ENCODE assay signal across 23 cellular contexts in genomic region chr1:228848406-228848805, GRCh38.
DNase-seq lines count a peak whose midpoint lies in the region; ATAC-seq, FAIRE-seq and TF ChIP-seq lines count a peak whose summit lies in the region.
"Had no signal": no experiment of that assay in that cellular context is flagged by ENCODE, and none has a peak within 500 bp of the region (broad histone marks: within the 10 kb centered on the region; RNA-seq: fewer than 3 reads in every experiment).

No MANE protein-coding gene starts in this region.

- 72% methylated on average over 2 of the region's 2 CpGs; no CpG with 5 or more reads in 1 of the 2 experiments for WGBS in H1 (ENCODE audit: extremely low coverage in 1 of 2, insufficient coverage in 1 of 2, insufficient read length in 1 of 2, insufficient replicate concordance in 2 of 2, low coverage in 1 of 2, low lambda C conversion rate in 2 of 2, missing lambda C conversion rate in 1 of 2), 2 experiments

- no peak overlapping the region for H3K27ac ChIP-seq in CD8-positive, alpha-beta T cell (ENCODE audit: low read depth, low read length)
- no peak overlapping the region for H3K27ac ChIP-seq in H1 (ENCODE audit: low read depth, low read length)
- H3K27ac ChIP-seq: heart right ventricle, parathyroid adenoma had no signal

- no peak for TF ChIP-seq RAD21 in H1 (IDR thresholded peaks at IDR 0.05 in 1 of 2, conservative IDR thresholded peaks at IDR 0.05 in 1 of 2; ENCODE audit: low read depth in 2 of 2, low read length in 2 of 2)

- H3K4me3 ChIP-seq in CD8-positive, alpha-beta T cell (ENCODE audit: low read depth, low read length), result no peak overlapping the region
- no peak overlapping the region for H3K4me3 ChIP-seq in H1 (ENCODE audit: extremely low read depth in 1 of 4, insufficient read depth in 2 of 4, low read depth in 3 of 4, low read length in 4 of 4)
- H3K4me3 ChIP-seq: heart right ventricle had no signal

- H4K20me1 ChIP-seq in H1 (replicated peaks in 1 of 2; ENCODE audit: control insufficient read depth in 1 of 2, insufficient read depth in 2 of 2, low read length in 2 of 2), result no peaks in the 10 kb centered on the region

- no peak overlapping the region for H3K4me2 ChIP-seq in H1 (ENCODE audit: insufficient read depth in 1 of 2, low read depth in 2 of 2, low read length in 2 of 2)
- H3K4me2 ChIP-seq: SK-N-SH had no signal

- no peaks in the 10 kb centered on the region for H3K36me3 Mint-ChIP-seq in CD8-positive, alpha-beta T cell
- H3K36me3 Mint-ChIP-seq: natural killer cell treated with Interleukin-12 subunit alpha and Interleukin-12 subunit beta and Interleukin-15 and Interleukin-18, amount 100 ng/mL, for 72 hours had no signal

- H2BK5ac ChIP-seq in H1 (ENCODE audit: low read depth, low read length), result peak overlapping the region; percentile 66; the same call in 1 of the 2 replicates

- no peaks in the 10 kb centered on the region for H3K79me1 ChIP-seq in H1 (ENCODE audit: low read depth, low read length)

- H3K27me3 ChIP-seq in CD8-positive, alpha-beta T cell (ENCODE audit: insufficient read depth, low read length), result no peaks in the 10 kb centered on the region
- H3K27me3 ChIP-seq in H1 (replicated peaks in 1 of 4; ENCODE audit: control insufficient read depth in 3 of 4, extremely low read depth in 1 of 4, insufficient read depth in 3 of 4, low read length in 3 of 4), result no peaks in the 10 kb centered on the region
- H3K27me3 ChIP-seq: heart right ventricle had no signal

- POLR2A ChIA-PET in CD8-positive, alpha-beta T cell (lab: Charles Lee), result interaction anchor here (0.6 kb wide), 1 partner anchor 39 kb away, joined by 3 read pairs; no protein-coding TSS in a partner anchor
- POLR2A ChIA-PET in H1 (lab: Charles Lee; ENCODE audit: partially characterized antibody), result no interaction called here

- no peaks in the 10 kb centered on the region for H3K79me2 ChIP-seq in H1 (ENCODE audit: control insufficient read depth in 1 of 2, insufficient read depth in 2 of 2, low read length in 2 of 2)
- H3K79me2 ChIP-seq: parathyroid adenoma had no signal

- TF ChIP-seq EP300 in H1 (IDR thresholded peaks at IDR 0.05; ENCODE audit: borderline replicate concordance in 1 of 2, low read depth in 2 of 2, low read length in 2 of 2), result no peak

- H3K14ac ChIP-seq in H1 (ENCODE audit: insufficient read length), result no peak overlapping the region

- no peak for TF ChIP-seq POLR2A in H1 (IDR thresholded peaks at IDR 0.05; ENCODE audit: control extremely low read depth in 1 of 2, low read depth in 2 of 2, low read length in 2 of 2)

- H3K27me3 Mint-ChIP-seq in CD8-positive, alpha-beta T cell (ENCODE audit: low read depth), result no peaks in the 10 kb centered on the region
- H3K27me3 Mint-ChIP-seq: activated CD8-positive, alpha-beta T cell treated with anti-CD3 and anti-CD28 coated beads for 36 hours; central memory CD8-positive, alpha-beta T cell had no signal

- no peak for FAIRE-seq in H1 (lab: Jason Lieb, UNC)

- no peak overlapping the region for H3K56ac ChIP-seq in H1 (replicated peaks; ENCODE audit: insufficient read length, low read depth, low read length)

- H3K27ac Mint-ChIP-seq in CD8-positive, alpha-beta T cell, result peak overlapping the region; percentile 11
- H3K27ac Mint-ChIP-seq: activated CD8-positive, alpha-beta T cell treated with anti-CD3 and anti-CD28 coated beads for 36 hours; activated T-cell treated with anti-CD3 and anti-CD28 coated beads, Interleukin-2, amount 50 U/mL, for 72 hours; natural killer cell treated with Interleukin-12 subunit alpha and Interleukin-12 subunit beta and Interleukin-15 and Interleukin-18, amount 100 ng/mL, for 72 hours had no signal

- H2BK15ac ChIP-seq in H1 (ENCODE audit: low read length), result 0 out of 2 replicates have a peak overlapping the region, but pooled peaks have one; percentile 46

- no peaks in the 10 kb centered on the region for H3K36me3 ChIP-seq in CD8-positive, alpha-beta T cell (ENCODE audit: insufficient read depth, low read length)
- H3K36me3 ChIP-seq in H1 (ENCODE audit: control insufficient read depth in 2 of 4, insufficient read depth in 4 of 4, low read length in 3 of 4), result peaks cover 0 to 3% (median 0%) of the 10 kb centered on the region in 4 experiments; a peak in 1 of 8 replicates
- H3K36me3 ChIP-seq: heart right ventricle had no signal

- peaks cover 1% of the 10 kb centered on the region for H3K9me3 Mint-ChIP-seq in CD8-positive, alpha-beta T cell
- H3K9me3 Mint-ChIP-seq: activated T-cell treated with anti-CD3 and anti-CD28 coated beads, Interleukin-2, amount 50 U/mL, for 72 hours; central memory CD8-positive, alpha-beta T cell; natural killer cell treated with Interleukin-12 subunit alpha and Interleukin-12 subunit beta and Interleukin-15 and Interleukin-18, amount 100 ng/mL, for 72 hours had no signal

- no peak for ATAC-seq in CD8-positive, alpha-beta T cell
- ATAC-seq in HG02678 (IDR thresholded peaks at IDR 0.05; ENCODE audit: unreplicated experiment) (peak; percentile 29), HG02970 (IDR thresholded peaks at IDR 0.05; ENCODE audit: low FRiP score, unreplicated experiment) (no peak)
- ATAC-seq: activated CD8-positive, alpha-beta T cell treated with anti-CD3 and anti-CD28 coated beads for 36 hours; activated T-cell treated with anti-CD3 and anti-CD28 coated beads, Interleukin-2, amount 50 U/mL, for 72 hours; natural killer cell treated with Interleukin-12 subunit alpha and Interleukin-12 subunit beta and Interleukin-15 and Interleukin-18, amount 100 ng/mL, for 72 hours had no signal

- no peak overlapping the region for H4K5ac ChIP-seq in H1 (ENCODE audit: insufficient read length, low read depth, low read length)

- 0 out of 2 replicates have a peak overlapping the region, but pooled peaks have one; percentile 72 for H2BK20ac ChIP-seq in H1 (ENCODE audit: low read length)

- no peak overlapping the region for H3K4me3 Mint-ChIP-seq in CD8-positive, alpha-beta T cell
- H3K4me3 Mint-ChIP-seq: activated CD8-positive, alpha-beta T cell treated with anti-CD3 and anti-CD28 coated beads for 36 hours; activated T-cell treated with anti-CD3 and anti-CD28 coated beads, Interleukin-2, amount 50 U/mL, for 72 hours; central memory CD8-positive, alpha-beta T cell; natural killer cell treated with Interleukin-12 subunit alpha and Interleukin-12 subunit beta and Interleukin-15 and Interleukin-18, amount 100 ng/mL, for 72 hours had no signal

- peak overlapping the region; percentile 49 for H4K91ac ChIP-seq in H1 (replicated peaks; ENCODE audit: insufficient read length, low read length)

- CTCF ChIA-PET in CD8-positive, alpha-beta T cell (lab: Charles Lee), result interaction anchor here (1.1 kb wide), 1 partner anchor 9 kb away, joined by 3 read pairs; no protein-coding TSS in a partner anchor
- CTCF ChIA-PET in H1 (lab: Charles Lee; ENCODE audit: partially characterized antibody), result interaction anchor here (0.7 to 2.9 kb wide), 8 partner anchors 10 to 408 kb away, joined by 3 to 14 read pairs (median 3); no protein-coding TSS in a partner anchor

- no peaks in the 10 kb centered on the region for H3K4me1 Mint-ChIP-seq in CD8-positive, alpha-beta T cell (ENCODE audit: low read depth)
- H3K4me1 Mint-ChIP-seq: central memory CD8-positive, alpha-beta T cell had no signal

- no peak overlapping the region; the same call in none of the 2 replicates for H3K18ac ChIP-seq in H1 (ENCODE audit: extremely low read depth, low read length)

- intact Hi-C loops in CD8-positive, alpha-beta T cell (cut with DNase I, micrococcal nuclease), result no loop called here

- no peak overlapping the region for H2BK12ac ChIP-seq in H1 (ENCODE audit: low read depth, low read length)

- no peaks in the 10 kb centered on the region for H3K9me3 ChIP-seq in CD8-positive, alpha-beta T cell (ENCODE audit: low read length)
- H3K9me3 ChIP-seq in H1 (ENCODE audit: insufficient read depth in 2 of 2, low read depth in 1 of 2, low read length in 1 of 2), result 0 out of 4 replicates have a peak, but pooled peaks cover 0 to 3% of the 10 kb centered on the region in 2 experiments
- H3K9me3 ChIP-seq: SK-N-SH had no signal

- no peak overlapping the region for H2AFZ ChIP-seq in H1 (ENCODE audit: low read length)
- H2AFZ ChIP-seq: parathyroid adenoma had no signal

- no peak overlapping the region for H4K8ac ChIP-seq in H1 (ENCODE audit: extremely low read depth, insufficient read depth, low read length)

- peak in 1 of 7 experiments; percentile 4 for DNase-seq in CD8-positive, alpha-beta T cell
- DNase-seq in H1 (ENCODE audit: low read depth in 1 of 2, low spot score in 2 of 2) (peak in 1 of 2 experiments; percentile 37), myocyte (ENCODE audit: low read depth) (peak; percentile 29), mesenteric fat pad (ENCODE audit: low spot score) (no peak), foreskin melanocyte (no peak)
- no peak for DNase-seq in effector CD4-positive, alpha-beta T cell
- DNase-seq: activated CD8-positive, alpha-beta T cell treated with anti-CD3 and anti-CD28 coated beads for 36 hours; activated naive CD4-positive, alpha-beta T cell treated with anti-CD3 and anti-CD28 coated beads, Interleukin-2, amount 50 U/mL, for 16 hours; activated T-cell treated with anti-CD3 and anti-CD28 coated beads, Interleukin-2, amount 50 U/mL, for 72 hours; aorta; GF-D8; heart right ventricle; MV-4-11; NCI-H187 treated with DMSO at 0.1 percent for 48 hours; NCI-H345; SK-N-SH; stimulated activated naive CD4-positive, alpha-beta T cell; T-helper 9 cell had no signal

- no peak for TF ChIP-seq CTCF in CD8-positive, alpha-beta T cell (IDR thresholded peaks at IDR 0.05)
- no peak for TF ChIP-seq CTCF in H1 (IDR thresholded peaks at IDR 0.05; ENCODE audit: control extremely low read depth in 1 of 3, insufficient read depth in 1 of 3, low read depth in 1 of 3, low read length in 3 of 3)

- H3K23ac ChIP-seq in H1 (ENCODE audit: insufficient read length), result no peak overlapping the region

- no peaks in the 10 kb centered on the region for H3K4me1 ChIP-seq in CD8-positive, alpha-beta T cell (ENCODE audit: insufficient read depth, low read length)
- H3K4me1 ChIP-seq in H1 (replicated peaks in 1 of 4; ENCODE audit: control insufficient read depth in 3 of 4, insufficient read depth in 4 of 4, low read length in 3 of 4), result peaks cover 4 to 21% (median 13%) of the 10 kb centered on the region in 4 experiments
- H3K4me1 ChIP-seq: parathyroid adenoma had no signal

- peak overlapping the region; percentile 24 for H2BK120ac ChIP-seq in H1 (replicated peaks; ENCODE audit: low read depth, low read length)

- H3K9ac ChIP-seq in H1 (replicated peaks in 1 of 4; ENCODE audit: extremely low read depth in 1 of 4, low read depth in 3 of 4, low read length in 3 of 4), result no peak overlapping the region
- H3K9ac ChIP-seq: parathyroid adenoma, SK-N-SH had no signal

- peaks cover 2% of the 10 kb centered on the region; the same call in 1 of the 2 replicates for H3K23me2 ChIP-seq in H1 (ENCODE audit: low read depth, low read length)

- H3K4ac ChIP-seq in H1 (replicated peaks; ENCODE audit: insufficient read length, low read depth, low read length), result no peak overlapping the region

- H2AK5ac ChIP-seq in H1 (ENCODE audit: low read depth, low read length), result no peak overlapping the region

TF ChIP-seq in H1, 55 proteins besides CTCF, POLR2A, EP300 and RAD21 (continues in another document):
- TF ChIP-seq KDM4A (IDR thresholded peaks at IDR 0.05; ENCODE audit: low read depth, low read length, severe bottlenecking) (no peak), SIRT6 (IDR thresholded peaks at IDR 0.05; ENCODE audit: low read length) (no peak)
